In genomic region chr3:21694506-21694905, GRCh38 we compare ENCODE assay signal across 33 cellular contexts. TPM values are rescaled to one million over a fixed set of nuclear protein-coding genes. Genes with fewer than 3 reads are reported as not detected.
"Had no signal": no experiment of that assay in that cellular context is flagged by ENCODE, and none has a peak within 500 bp of the region (broad histone marks: within the 10 kb centered on the region; RNA-seq: fewer than 3 reads in every experiment).

No MANE protein-coding gene starts in this region.

- H3K27me3 ChIP-seq: adrenal gland, Peyer's patch, SJSA1 had no signal

- H3K27ac ChIP-seq: adrenal gland, KMS-11, Peyer's patch, SJSA1, WERI-Rb-1 had no signal

- H3K4me1 Mint-ChIP-seq: activated CD4-positive, alpha-beta T cell treated with anti-CD3 and anti-CD28 coated beads, Interleukin-2, amount 10 ng/mL, durations not matched to agents 7 days and 5 days had no signal

- FAIRE-seq: bronchial epithelial cell had no signal

- DNase-seq: activated CD4-positive, alpha-beta T cell treated with anti-CD3 and anti-CD28 coated beads, Interleukin-2, amount 10 ng/mL, durations not matched to agents 7 days and 5 days; activated CD4-positive, alpha-beta T cell treated with anti-CD3 and anti-CD28 coated beads, Interleukin-2, amount 50 U/mL, for 48 hours; activated CD8-positive, alpha-beta T cell treated with anti-CD3 and anti-CD28 coated beads, Interleukin-2, amount 10 ng/mL, durations not matched to agents 7 days and 5 days; activated gamma-delta T cell; activated naive CD4-positive, alpha-beta T cell treated with Interleukin-2 at 50 U/mL for 16 hours; activated T-cell treated with anti-CD3 and anti-CD28 coated beads, Interleukin-2, amount 50 U/mL, for 24 hours; adrenal gland; caudate nucleus; cerebellar nuclear complex; MM.1S; MV-4-11; NCI-H1092; NCI-H1436 treated with DMSO at 0.1 percent for 48 hours; NCI-H1694 treated with DMSO at 0.1 percent for 48 hours; NCI-H2029; NCI-H510A; NCI-H526; NCI-H748 treated with DMSO at 0.1 percent for 48 hours; NK-92 treated with Interleukin-12 subunit alpha and Interleukin-12 subunit beta, amount 100 ng/mL, for 24 hours; PC-3; Peyer's patch; RPMI8226; SHP77 treated with DMSO at 0.1 percent for 48 hours; SW 1271; T-helper 1 cell; T-helper 2 cell; T-helper 9 cell; WERI-Rb-1 had no signal

- H3K36me3 ChIP-seq: adrenal gland, Peyer's patch, SJSA1, WERI-Rb-1 had no signal

- H3K4me1 ChIP-seq: adrenal gland, Peyer's patch, SJSA1 had no signal

- H3K9me3 ChIP-seq: adrenal gland, Peyer's patch, SJSA1 had no signal

- H3K4me2 ChIP-seq: KMS-11 had no signal

- H3K9ac ChIP-seq: KMS-11 had no signal

- H3K4me3 Mint-ChIP-seq: activated CD4-positive, alpha-beta T cell treated with anti-CD3 and anti-CD28 coated beads, Interleukin-2, amount 10 ng/mL, durations not matched to agents 7 days and 5 days; activated CD8-positive, alpha-beta T cell treated with anti-CD3 and anti-CD28 coated beads, Interleukin-2, amount 10 ng/mL, durations not matched to agents 7 days and 5 days; activated T-cell treated with anti-CD3 and anti-CD28 coated beads, Interleukin-2, amount 50 U/mL, for 24 hours had no signal

- H3K4me3 ChIP-seq: adrenal gland, Peyer's patch, SJSA1 had no signal

- H3K27ac Mint-ChIP-seq: activated CD4-positive, alpha-beta T cell treated with anti-CD3 and anti-CD28 coated beads, Interleukin-2, amount 10 ng/mL, durations not matched to agents 7 days and 5 days; activated CD8-positive, alpha-beta T cell treated with anti-CD3 and anti-CD28 coated beads, Interleukin-2, amount 10 ng/mL, durations not matched to agents 7 days and 5 days; activated naive CD4-positive, alpha-beta T cell treated with anti-CD3 and anti-CD28 coated beads, Interleukin-2, amount 50 U/mL, for 72 hours; activated T-cell treated with anti-CD3 and anti-CD28 coated beads, Interleukin-2, amount 50 U/mL, for 24 hours; activated T-helper 2 cell treated with anti-CD3 and anti-CD28 coated beads, Interferon-gamma antibody, Interleukin-2, Interleukin-4, amounts not matched to agents 10 μg/mL and 5 μg/mL and 100 μg/mL, durations not matched to agents 14 hours and 24 hours and 36 hours had no signal

- ATAC-seq: activated CD8-positive, alpha-beta T cell treated with anti-CD3 and anti-CD28 coated beads, Interleukin-2, amount 10 ng/mL, durations not matched to agents 7 days and 5 days; activated naive CD4-positive, alpha-beta T cell treated with anti-CD3 and anti-CD28 coated beads, Interleukin-2, amount 50 U/mL, for 72 hours; PC-3 had no signal

- H3K27me3 Mint-ChIP-seq: activated CD4-positive, alpha-beta T cell treated with anti-CD3 and anti-CD28 coated beads, Interleukin-2, amount 10 ng/mL, durations not matched to agents 7 days and 5 days; activated T-cell treated with anti-CD3 and anti-CD28 coated beads, Interleukin-2, amount 50 U/mL, for 24 hours had no signal

RNA-seq across cellular contexts. Expression of gene ZNF385D, which starts 56.5 kb away (rescaled TPM):
- total RNA-seq: activated CD4-positive, alpha-beta T cell treated with anti-CD3 and anti-CD28 coated beads, Interleukin-2, amount 10 ng/mL, durations not matched to agents 7 days and 5 days; activated CD8-positive, alpha-beta T cell treated with anti-CD3 and anti-CD28 coated beads, Interleukin-2, amount 10 ng/mL, durations not matched to agents 7 days and 5 days; activated naive CD4-positive, alpha-beta T cell treated with anti-CD3 and anti-CD28 coated beads, Interleukin-2, amount 50 U/mL, for 72 hours; activated T-helper 2 cell treated with anti-CD3 and anti-CD28 coated beads, Interferon-gamma antibody, Interleukin-2, Interleukin-4, amounts not matched to agents 10 μg/mL and 5 μg/mL and 100 μg/mL, durations not matched to agents 14 hours and 24 hours and 36 hours; SJSA1 had no signal
